In the genomic region with DNA sequence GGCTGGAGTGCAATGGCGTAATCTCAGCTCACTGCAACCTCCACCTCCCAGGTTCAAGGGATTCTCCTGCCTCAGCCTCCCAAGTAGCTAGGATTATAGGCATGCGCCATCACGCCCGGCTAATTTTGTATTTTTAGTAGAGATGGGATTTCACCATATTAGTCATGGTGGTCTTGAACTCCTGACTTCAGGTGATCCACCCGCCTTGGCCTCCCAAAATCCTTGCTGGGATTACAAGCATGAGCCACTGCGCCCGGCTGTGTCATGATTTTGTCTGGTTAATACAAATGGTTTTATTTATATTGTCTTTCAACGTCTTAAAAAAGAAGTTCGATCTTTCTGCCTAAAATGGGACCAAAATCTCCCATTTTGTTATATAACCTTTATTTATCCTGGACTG, we compare ENCODE assay signal across 7 cellular contexts. TPM values are rescaled to one million over a fixed set of nuclear protein-coding genes. Genes with fewer than 3 reads are reported as not detected.
"Had no signal": no experiment of that assay in that cellular context is flagged by ENCODE, and none has a peak within 500 bp of the region (broad histone marks: within the 10 kb centered on the region; RNA-seq: fewer than 3 reads in every experiment).

No MANE protein-coding gene starts in this region.

RNA-seq across cellular contexts. Expression of gene PKDCC, which starts 19.2 kb away (rescaled TPM):
- total RNA-seq: activated CD4-positive, alpha-beta memory T cell treated with anti-CD3 and anti-CD28 coated beads, Interleukin-2, amount 10 ng/mL, durations not matched to agents 7 days and 5 days; activated CD4-positive, alpha-beta T cell treated with anti-CD3 and anti-CD28 coated beads for 36 hours; activated CD4-positive, alpha-beta T cell treated with anti-CD3 and anti-CD28 coated beads, Interleukin-2, amount 10 ng/mL, durations not matched to agents 7 days and 5 days; activated CD8-positive, alpha-beta memory T cell treated with anti-CD3 and anti-CD28 coated beads, Interleukin-2, amount 10 ng/mL, durations not matched to agents 7 days and 5 days; activated CD8-positive, alpha-beta T cell treated with anti-CD3 and anti-CD28 coated beads, Interleukin-2, amount 10 ng/mL, durations not matched to agents 7 days and 5 days; activated naive CD8-positive, alpha-beta T cell treated with anti-CD3 and anti-CD28 coated beads, Interleukin-2, amount 10 ng/mL, durations not matched to agents 7 days and 5 days; T-helper 1 cell treated with Interleukin-12 subunit alpha and Interleukin-12 subunit beta and Interleukin-4 antibody, amounts not matched to agents 30 ng/mL and 1 ng/mL, for 36 hours had no signal
